In genomic region chr6:32187009-32187709, GRCh38 we compare ENCODE assay signal across 1 cellular context.
TF ChIP-seq lines count a peak whose summit lies in the region.

No MANE protein-coding gene starts in this region.

TF ChIP-seq in K562, 482 proteins besides CTCF, POLR2A, EP300 and RAD21:
- TF ChIP-seq ZNF717 (CRISPR knock-in tag; IDR thresholded peaks at IDR 0.05), result no peak
- no peak for TF ChIP-seq TBL1XR1 (IDR thresholded peaks at IDR 0.05; ENCODE audit: low read length in 2 of 2)
- TF ChIP-seq ZNF668 (CRISPR knock-in tag; IDR thresholded peaks at IDR 0.05), result no peak
- TF ChIP-seq ZNF24 (IDR thresholded peaks at IDR 0.05), result no peak
- no peak for TF ChIP-seq KDM4B (IDR thresholded peaks at IDR 0.05; ENCODE audit: borderline replicate concordance in 2 of 2, low read depth in 1 of 2)
- no peak for TF ChIP-seq ATF1 (CRISPR knock-in tag; IDR thresholded peaks at IDR 0.05)
- TF ChIP-seq ATF1 (tag; IDR thresholded peaks at IDR 0.05), result no peak
- no peak for TF ChIP-seq LARP7 (IDR thresholded peaks at IDR 0.05)
- TF ChIP-seq U2AF1 (optimal IDR thresholded peaks at IDR 0.05; ENCODE audit: low read depth, low read length), result no peak
- no peak for TF ChIP-seq NFE2L1 (tag; IDR thresholded peaks at IDR 0.05; ENCODE audit: borderline replicate concordance, low read depth)
- no peak for TF ChIP-seq ZNF347 (CRISPR knock-in tag; IDR thresholded peaks at IDR 0.05; ENCODE audit: low read depth)
- TF ChIP-seq SRSF9 (IDR thresholded peaks at IDR 0.05; ENCODE audit: borderline replicate concordance, low read depth, low read length), result no peak
- no peak for TF ChIP-seq SOX6 (IDR thresholded peaks at IDR 0.05)
- TF ChIP-seq SMARCB1 (IDR thresholded peaks at IDR 0.05; ENCODE audit: insufficient read length, low read depth), result no peak
- TF ChIP-seq PTRF (tag; IDR thresholded peaks at IDR 0.05), result no peak
- TF ChIP-seq ZNF263 (CRISPR knock-in tag; IDR thresholded peaks at IDR 0.05; ENCODE audit: borderline replicate concordance), result peak; percentile 4; the same call in 1 of the 2 replicates
- TF ChIP-seq MCM5 (IDR thresholded peaks at IDR 0.05; ENCODE audit: low read depth), result no peak
- no peak for TF ChIP-seq THRB (CRISPR knock-in tag; conservative IDR thresholded peaks at IDR 0.05)
- TF ChIP-seq CBX3 (IDR thresholded peaks at IDR 0.05; ENCODE audit: borderline replicate concordance in 1 of 2, low read length in 2 of 2), result no peak
- 0 out of 2 replicates have a peak, but pooled peaks have one; percentile 27 for TF ChIP-seq POLR2G (IDR thresholded peaks at IDR 0.05; ENCODE audit: low read depth, low read length)
- peak; percentile 49 for TF ChIP-seq PKNOX1 (IDR thresholded peaks at IDR 0.05)
- no peak for TF ChIP-seq CXXC5 (CRISPR knock-in tag; IDR thresholded peaks at IDR 0.05)
- TF ChIP-seq POLR3G (IDR thresholded peaks at IDR 0.05; ENCODE audit: extremely low read depth, insufficient read length, insufficient replicate concordance), result no peak
- TF ChIP-seq BMI1 (IDR thresholded peaks at IDR 0.05; ENCODE audit: low read length), result no peak
- no peak for TF ChIP-seq ZNF140 (CRISPR knock-in tag; IDR thresholded peaks at IDR 0.05)
- no peak for TF ChIP-seq NR2F6 (CRISPR knock-in tag; IDR thresholded peaks at IDR 0.05)
- TF ChIP-seq RAD51 (IDR thresholded peaks at IDR 0.05; ENCODE audit: borderline replicate concordance, low read depth), result no peak
- TF ChIP-seq ZNF274 (IDR thresholded peaks at IDR 0.05; ENCODE audit: borderline replicate concordance, low read depth, low read length), result no peak
- no peak for TF ChIP-seq ZNF12 (CRISPR knock-in tag; IDR thresholded peaks at IDR 0.05)
- no peak for TF ChIP-seq HNRNPK (IDR thresholded peaks at IDR 0.05; ENCODE audit: low read depth, low read length, poor library complexity, severe bottlenecking)
- TF ChIP-seq KAT2B (IDR thresholded peaks at IDR 0.05; ENCODE audit: low read depth, low read length), result no peak
- no peak for TF ChIP-seq CCNT2 (IDR thresholded peaks at IDR 0.05; ENCODE audit: borderline replicate concordance, extremely low read depth, insufficient read length, low read depth, low read length)
- TF ChIP-seq CREM (IDR thresholded peaks at IDR 0.05; ENCODE audit: low read depth), result no peak
- TF ChIP-seq POLR2AphosphoS2 (IDR thresholded peaks at IDR 0.05; ENCODE audit: low read length), result 0 out of 2 replicates have a peak, but pooled peaks have one; percentile 18
- no peak for TF ChIP-seq NR4A1 (CRISPR knock-in tag; IDR thresholded peaks at IDR 0.05)
- no peak for TF ChIP-seq NR4A1 (tag; IDR thresholded peaks at IDR 0.05)
- TF ChIP-seq ZFP91 (CRISPR knock-in tag; IDR thresholded peaks at IDR 0.05), result no peak
- TF ChIP-seq POLR2AphosphoS5 (IDR thresholded peaks at IDR 0.05; ENCODE audit: control insufficient read depth, insufficient read depth, low read depth, low read length), result no peak
- TF ChIP-seq MTA3 (IDR thresholded peaks at IDR 0.05; ENCODE audit: borderline replicate concordance), result no peak
- TF ChIP-seq GTF2E2 (tag; IDR thresholded peaks at IDR 0.05), result no peak
- TF ChIP-seq ETV1 (tag; conservative IDR thresholded peaks at IDR 0.05; ENCODE audit: low read depth), result no peak
- no peak for TF ChIP-seq ZBTB7A (IDR thresholded peaks at IDR 0.05; ENCODE audit: borderline replicate concordance, control insufficient read depth, low read depth, low read length)
- no peak for TF ChIP-seq BRF2 (IDR thresholded peaks at IDR 0.05; ENCODE audit: borderline replicate concordance, insufficient read depth, insufficient read length)
- TF ChIP-seq SPI1 (IDR thresholded peaks at IDR 0.05; ENCODE audit: borderline replicate concordance, low read depth, low read length), result peak; percentile 65; the same call in 1 of the 2 replicates
- no peak for TF ChIP-seq ZNF41 (CRISPR knock-in tag; conservative IDR thresholded peaks at IDR 0.05)
- no peak for TF ChIP-seq TFAM (CRISPR knock-in tag; conservative IDR thresholded peaks at IDR 0.05)
- TF ChIP-seq PHF21A (IDR thresholded peaks at IDR 0.05; ENCODE audit: borderline replicate concordance, low read depth), result no peak
- 0 out of 2 replicates have a peak, but pooled peaks have one; percentile 36 for TF ChIP-seq ZNF583 (CRISPR knock-in tag; IDR thresholded peaks at IDR 0.05)
- no peak for TF ChIP-seq HINFP (tag; conservative IDR thresholded peaks at IDR 0.05; ENCODE audit: low read depth)
